In genomic region chr5:76256116-76256889, GRCh38 we compare ENCODE assay signal across 8 cellular contexts.
DNase-seq lines count a peak whose midpoint lies in the region; ATAC-seq lines count a peak whose summit lies in the region.

No MANE protein-coding gene starts in this region.

- H3K9me3 ChIP-seq in effector memory CD4-positive, alpha-beta T cell (ENCODE audit: control insufficient read depth, low read length), result no peaks in the 10 kb centered on the region
- H3K9me3 ChIP-seq in mesenchymal stem cell (ENCODE audit: control insufficient read depth, low read length), result no peaks in the 10 kb centered on the region

- H3K14ac ChIP-seq in mesenchymal stem cell (ENCODE audit: low read length in 2 of 2), result no peak overlapping the region

- no peaks in the 10 kb centered on the region for H3K27me3 ChIP-seq in effector memory CD4-positive, alpha-beta T cell (replicated peaks; ENCODE audit: control insufficient read depth, insufficient read depth, low read length, poor library complexity, severe bottlenecking)
- peaks cover 8 to 22% of the 10 kb centered on the region in 2 experiments for H3K27me3 ChIP-seq in mesenchymal stem cell (ENCODE audit: control insufficient read depth in 1 of 2, insufficient read depth in 1 of 2, low read length in 2 of 2)

- no peak overlapping the region for H2BK15ac ChIP-seq in mesenchymal stem cell (ENCODE audit: low read depth, poor library complexity, severe bottlenecking)

- no peak overlapping the region for H2AK5ac ChIP-seq in mesenchymal stem cell (ENCODE audit: low read length, severe bottlenecking)

- no peak overlapping the region for H3K4ac ChIP-seq in mesenchymal stem cell (ENCODE audit: low read depth in 1 of 2, low read length in 2 of 2)

- no peaks in the 10 kb centered on the region for H3K36me3 ChIP-seq in effector memory CD4-positive, alpha-beta T cell (ENCODE audit: control insufficient read depth, insufficient read depth, low read length)
- H3K36me3 ChIP-seq in mesenchymal stem cell (ENCODE audit: control insufficient read depth in 1 of 2, insufficient read depth in 2 of 2, low read depth in 1 of 2, low read length in 2 of 2), result no peaks in the 10 kb centered on the region

- DNase-seq in SIG-M5 treated with dmso at 0.1 percent for 504 hours (lab: John Stamatoyannopoulos, UW; ENCODE audit: unreplicated experiment), result peak; percentile 89
- DNase-seq in SIG-M5 (lab: John Stamatoyannopoulos, UW), result no peak
- peak; percentile 55 to 75 for DNase-seq in NCI-H524 (lab: John Stamatoyannopoulos, UW)
- DNase-seq in activated CD4-positive, alpha-beta T cell treated with anti-CD3 and anti-CD28 coated beads, Interleukin-2, amount 50 U/mL, for 1 hour, result peak; percentile 48
- peak; percentile 17 to 34 (median 18) for DNase-seq in effector memory CD4-positive, alpha-beta T cell
- DNase-seq in mesenchymal stem cell, result peak; percentile 77
- DNase-seq in stimulated activated CD8-positive, alpha-beta memory T cell treated with anti-CD3 and anti-CD28 coated beads, Interleukin-7, amount 100 ng/mL, for 1 hour (ENCODE audit: low read depth in 2 of 2), result peak; percentile 28 to 36

- no peak overlapping the region for H2AFZ ChIP-seq in mesenchymal stem cell (ENCODE audit: low read depth, low read length)

- no peak overlapping the region for H3K18ac ChIP-seq in mesenchymal stem cell (ENCODE audit: low read depth in 1 of 2, low read length in 2 of 2)

- H3K4me1 ChIP-seq in effector memory CD4-positive, alpha-beta T cell (ENCODE audit: control insufficient read depth, insufficient read depth, low read length, poor library complexity, severe bottlenecking), result no peaks in the 10 kb centered on the region
- H3K4me1 ChIP-seq in mesenchymal stem cell (ENCODE audit: control insufficient read depth, insufficient read depth, low read depth, low read length), result peaks cover 5% of the 10 kb centered on the region

- H3K4me2 ChIP-seq in mesenchymal stem cell (ENCODE audit: low read length, poor library complexity, severe bottlenecking), result no peak overlapping the region

- no peak overlapping the region for H3K27ac ChIP-seq in effector memory CD4-positive, alpha-beta T cell (ENCODE audit: insufficient read depth, low read length, poor library complexity, severe bottlenecking)
- no peak overlapping the region for H3K27ac ChIP-seq in mesenchymal stem cell (ENCODE audit: low read length, poor library complexity, severe bottlenecking)

- no peak overlapping the region for H4K8ac ChIP-seq in mesenchymal stem cell (ENCODE audit: low read length)

- no peak overlapping the region for H2BK5ac ChIP-seq in mesenchymal stem cell (ENCODE audit: low read depth, low read length, poor library complexity, severe bottlenecking)

- ATAC-seq in HG03066 (IDR thresholded peaks at IDR 0.05; ENCODE audit: low read depth, unreplicated experiment), result peak; percentile 91

- H3K9ac ChIP-seq in mesenchymal stem cell (ENCODE audit: low read length), result no peak overlapping the region

- WGBS in mesenchymal stem cell, result 23% methylated on average over 7 of the region's 8 CpGs

- no peaks in the 10 kb centered on the region for H3K79me1 ChIP-seq in mesenchymal stem cell (replicated peaks; ENCODE audit: low read length, poor library complexity, severe bottlenecking)

- no peak overlapping the region for H3K4me3 ChIP-seq in effector memory CD4-positive, alpha-beta T cell (ENCODE audit: insufficient read depth, low read depth, low read length, poor library complexity, severe bottlenecking)
- no peak overlapping the region for H3K4me3 ChIP-seq in mesenchymal stem cell (ENCODE audit: insufficient read depth in 1 of 2, low read depth in 1 of 2, low read length in 2 of 2)

- H4K91ac ChIP-seq in mesenchymal stem cell (ENCODE audit: low read length), result no peak overlapping the region

- H3K23ac ChIP-seq in mesenchymal stem cell (ENCODE audit: low read length in 2 of 2), result no peak overlapping the region

- no peak overlapping the region for H2BK120ac ChIP-seq in mesenchymal stem cell (ENCODE audit: low read depth, low read length)

- no peak overlapping the region for H2BK12ac ChIP-seq in mesenchymal stem cell (ENCODE audit: low read length in 2 of 2)
